In the genomic region with DNA sequence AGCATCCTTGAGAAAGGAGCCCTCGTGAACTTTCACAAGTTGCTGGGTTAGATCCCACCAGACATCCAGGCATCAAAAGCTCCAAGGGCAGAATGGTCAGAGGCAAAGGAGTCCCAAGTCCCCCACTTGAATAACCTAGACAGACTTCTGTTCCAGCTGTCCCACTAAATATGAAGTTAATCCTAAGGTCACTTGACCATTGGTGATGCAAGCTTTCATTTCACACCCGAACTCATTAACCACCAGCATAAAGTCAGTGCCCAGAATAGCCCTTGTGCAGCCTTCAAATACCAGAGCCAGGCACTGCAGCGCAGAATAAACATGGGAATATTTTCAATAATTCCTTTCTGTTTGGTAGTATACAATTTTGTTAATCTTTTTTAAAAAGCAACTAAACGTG, we compare ENCODE assay signal across 24 cellular contexts.
"Had no signal": no experiment of that assay in that cellular context is flagged by ENCODE, and none has a peak within 500 bp of the region (broad histone marks: within the 10 kb centered on the region; RNA-seq: fewer than 3 reads in every experiment).

No MANE protein-coding gene starts in this region.

- H3K36me3 ChIP-seq: brain microvascular endothelial cell, neutrophil, pancreas, uterus had no signal

- H3K27ac ChIP-seq: brain microvascular endothelial cell, esophagus muscularis mucosa, neutrophil, pancreas, transverse colon, uterus had no signal

- H3K4me3 Mint-ChIP-seq: activated CD4-positive, alpha-beta memory T cell treated with anti-CD3 and anti-CD28 coated beads, Interleukin-2, amount 10 ng/mL, durations not matched to agents 7 days and 5 days; activated CD8-positive, alpha-beta memory T cell treated with anti-CD3 and anti-CD28 coated beads, Interleukin-2, amount 10 ng/mL, durations not matched to agents 7 days and 5 days; central memory CD8-positive, alpha-beta T cell; memory B cell; natural killer cell; stimulated activated naive CD8-positive, alpha-beta T cell treated with anti-CD3 and anti-CD28 coated beads, Interleukin-15, Interleukin-2, amounts not matched to agents 100 ng/mL and 50 ng/mL, for 24 hours had no signal

- DNase-seq: activated CD4-positive, alpha-beta memory T cell treated with anti-CD3 and anti-CD28 coated beads, Interleukin-2, amount 10 ng/mL, durations not matched to agents 7 days and 5 days; activated CD4-positive, alpha-beta T cell treated with anti-CD3 and anti-CD28 coated beads for 48 hours; activated CD4-positive, CD25-positive, alpha-beta regulatory T cell; activated CD8-positive, alpha-beta memory T cell treated with anti-CD3 and anti-CD28 coated beads, Interleukin-2, amount 10 ng/mL, durations not matched to agents 7 days and 5 days; activated naive CD4-positive, alpha-beta T cell treated with Interleukin-2 at 50 U/mL for 16 hours; brain microvascular endothelial cell; cortex of kidney; effector CD4-positive, alpha-beta T cell; hippocampal formation; islet precursor cell; natural killer cell; pancreas; stimulated activated CD4-positive, alpha-beta T cell treated with anti-CD3 and anti-CD28 coated beads, Interleukin-2, amount 100 ng/mL, for 24 hours; T-helper 1 cell; T-helper 9 cell; transverse colon; uterus had no signal

- H3K9me3 Mint-ChIP-seq: activated CD4-positive, alpha-beta memory T cell treated with anti-CD3 and anti-CD28 coated beads, Interleukin-2, amount 10 ng/mL, durations not matched to agents 7 days and 5 days; activated T-helper 2 cell treated with anti-CD3 and anti-CD28 coated beads, Interferon-gamma antibody, Interleukin-2, Interleukin-4, amounts not matched to agents 10 μg/mL and 5 μg/mL and 100 μg/mL, durations not matched to agents 14 hours and 24 hours and 36 hours; central memory CD8-positive, alpha-beta T cell; memory B cell; natural killer cell; stimulated activated naive CD8-positive, alpha-beta T cell treated with anti-CD3 and anti-CD28 coated beads, Interleukin-15, Interleukin-2, amounts not matched to agents 100 ng/mL and 50 ng/mL, for 24 hours had no signal

- H3K9me3 ChIP-seq: esophagus muscularis mucosa, gastroesophageal sphincter, neutrophil, pancreas, transverse colon, uterus had no signal

- H3K4me3 ChIP-seq: esophagus muscularis mucosa, gastroesophageal sphincter, pancreas, transverse colon, uterus had no signal

- ATAC-seq: activated CD8-positive, alpha-beta memory T cell treated with anti-CD3 and anti-CD28 coated beads, Interleukin-2, amount 10 ng/mL, durations not matched to agents 7 days and 5 days; gastroesophageal sphincter; natural killer cell; pancreas had no signal

- H3K36me3 Mint-ChIP-seq: natural killer cell had no signal

- H3K27ac Mint-ChIP-seq: activated CD4-positive, alpha-beta memory T cell treated with anti-CD3 and anti-CD28 coated beads, Interleukin-2, amount 10 ng/mL, durations not matched to agents 7 days and 5 days; activated CD8-positive, alpha-beta memory T cell treated with anti-CD3 and anti-CD28 coated beads, Interleukin-2, amount 10 ng/mL, durations not matched to agents 7 days and 5 days; activated T-helper 2 cell treated with anti-CD3 and anti-CD28 coated beads, Interferon-gamma antibody, Interleukin-2, Interleukin-4, amounts not matched to agents 10 μg/mL and 5 μg/mL and 100 μg/mL, durations not matched to agents 14 hours and 24 hours and 36 hours; memory B cell; natural killer cell; stimulated activated naive CD8-positive, alpha-beta T cell treated with anti-CD3 and anti-CD28 coated beads, Interleukin-15, Interleukin-2, amounts not matched to agents 100 ng/mL and 50 ng/mL, for 24 hours had no signal

- H3K27me3 Mint-ChIP-seq: activated CD4-positive, alpha-beta memory T cell treated with anti-CD3 and anti-CD28 coated beads, Interleukin-2, amount 10 ng/mL, durations not matched to agents 7 days and 5 days; activated CD8-positive, alpha-beta memory T cell treated with anti-CD3 and anti-CD28 coated beads, Interleukin-2, amount 10 ng/mL, durations not matched to agents 7 days and 5 days; central memory CD8-positive, alpha-beta T cell; memory B cell; stimulated activated naive CD8-positive, alpha-beta T cell treated with anti-CD3 and anti-CD28 coated beads, Interleukin-15, Interleukin-2, amounts not matched to agents 100 ng/mL and 50 ng/mL, for 24 hours had no signal

- H3K27me3 ChIP-seq: brain microvascular endothelial cell, esophagus muscularis mucosa, gastroesophageal sphincter, neutrophil, pancreas, transverse colon, uterus had no signal

- H3K4me1 Mint-ChIP-seq: natural killer cell had no signal

- H3K4me1 ChIP-seq: pancreas, uterus had no signal
